8 cellular contexts compared by ENCODE assay signal in genomic region chr3:32420138-32420981, GRCh38. TPM values are rescaled to one million over a fixed set of nuclear protein-coding genes. Genes with fewer than 3 reads are reported as not detected.
DNase-seq lines count a peak whose midpoint lies in the region; ATAC-seq and TF ChIP-seq lines count a peak whose summit lies in the region.

No MANE protein-coding gene starts in this region.

- H3K9me3 ChIP-seq in CD4-positive, alpha-beta memory T cell (ENCODE audit: control insufficient read depth in 1 of 2, low read length in 2 of 2), result no peaks in the 10 kb centered on the region

- peaks cover 66 to 100% (median 89%) of the 10 kb centered on the region in 4 donors for H3K4me1 Mint-ChIP-seq in CD4-positive, alpha-beta memory T cell
- H3K4me1 Mint-ChIP-seq in osteocyte (ENCODE audit: unreplicated experiment), result peaks cover 60% of the 10 kb centered on the region

- H3K4me3 ChIP-seq in CD4-positive, alpha-beta memory T cell (ENCODE audit: low read length in 2 of 2), result no peak overlapping the region

- POLR2A ChIA-PET in CD4-positive, alpha-beta memory T cell (lab: Charles Lee; ENCODE audit: partially characterized antibody), result interaction anchor here (0.8 to 20.1 kb wide), 8 partner anchors 7 to 49 kb away, joined by 3 to 415 read pairs (median 5); no protein-coding TSS in a partner anchor

- H3K27ac Mint-ChIP-seq in CD4-positive, alpha-beta memory T cell, result peak overlapping the region; percentile 3 to 95 (median 89)
- H3K27ac Mint-ChIP-seq in osteocyte (ENCODE audit: unreplicated experiment), result peak overlapping the region; percentile 88

- no peak for DNase-seq in CD4-positive, alpha-beta memory T cell
- DNase-seq in epithelial cell of prostate (ENCODE audit: low read depth, low spot score), result peak; percentile 80
- DNase-seq in osteocyte (ENCODE audit: extremely low spot score, unreplicated experiment), result no peak
- DNase-seq in stimulated activated CD8-positive, alpha-beta memory T cell treated with anti-CD3 and anti-CD28 coated beads, Interleukin-4, amount 100 ng/mL, for 48 hours, result no peak
- no peak for DNase-seq in NCI-H345 (lab: John Stamatoyannopoulos, UW)

- ATAC-seq in GM18909 (IDR thresholded peaks at IDR 0.05; ENCODE audit: poor library complexity, unreplicated experiment) (peak; percentile 60), HG03103 (IDR thresholded peaks at IDR 0.05; ENCODE audit: low read depth, unreplicated experiment) (peak; percentile 77), SK-N-SH treated with all-trans-retinoic acid at 6 μM for 48 hours (peak; percentile 58)

- no peaks in the 10 kb centered on the region for H3K9me3 Mint-ChIP-seq in CD4-positive, alpha-beta memory T cell
- no peaks in the 10 kb centered on the region for H3K9me3 Mint-ChIP-seq in osteocyte (ENCODE audit: unreplicated experiment)

- no peaks in the 10 kb centered on the region for H3K36me3 ChIP-seq in CD4-positive, alpha-beta memory T cell (ENCODE audit: insufficient read depth, low read length)

- no peaks in the 10 kb centered on the region for H3K27me3 ChIP-seq in CD4-positive, alpha-beta memory T cell (ENCODE audit: insufficient read depth, low read length)

- CTCF ChIA-PET in CD4-positive, alpha-beta memory T cell (lab: Charles Lee; ENCODE audit: partially characterized antibody), result interaction anchor here (1.0 to 1.9 kb wide), 4 partner anchors 11 to 48 kb away, joined by 3 to 12 read pairs (median 4); no protein-coding TSS in a partner anchor

- intact Hi-C loops in CD4-positive, alpha-beta memory T cell (cut with micrococcal nuclease), result no loop called here

- peaks cover 94% of the 10 kb centered on the region for H3K4me1 ChIP-seq in CD4-positive, alpha-beta memory T cell (ENCODE audit: insufficient read depth, low read length)

- H3K27ac ChIP-seq in CD4-positive, alpha-beta memory T cell (ENCODE audit: low read depth, low read length), result peak overlapping the region; percentile 18
- H3K27ac ChIP-seq in epithelial cell of prostate, result peak overlapping the region; percentile 90

- H3K36me3 Mint-ChIP-seq in CD4-positive, alpha-beta memory T cell, result peaks cover 0 to 2% of the 10 kb centered on the region in 2 donors
- H3K36me3 Mint-ChIP-seq in osteocyte (ENCODE audit: unreplicated experiment), result peaks cover 2% of the 10 kb centered on the region

- peak overlapping the region in 7 of 8 donors; percentile 31 to 76 (median 70) for H3K4me3 Mint-ChIP-seq in CD4-positive, alpha-beta memory T cell
- no peak overlapping the region for H3K4me3 Mint-ChIP-seq in osteocyte (ENCODE audit: unreplicated experiment)

- no peak for TF ChIP-seq CTCF in osteocyte (IDR thresholded peaks at IDR 0.05)

- H3K27me3 Mint-ChIP-seq in CD4-positive, alpha-beta memory T cell, result no peaks in the 10 kb centered on the region
- no peaks in the 10 kb centered on the region for H3K27me3 Mint-ChIP-seq in osteocyte (ENCODE audit: unreplicated experiment)

TF ChIP-seq in SK-N-SH treated with all-trans-retinoic acid at 6 μM for 48 hours, 23 proteins besides CTCF, POLR2A, EP300 and RAD21:
- TF ChIP-seq ZFP3 (CRISPR knock-in tag; IDR thresholded peaks at IDR 0.05), result 0 out of 2 replicates have a peak, but pooled peaks have one; percentile 30
- TF ChIP-seq TSHZ2 (CRISPR knock-in tag; IDR thresholded peaks at IDR 0.05), result no peak

RNA-seq across cellular contexts. Expression of gene CMTM7, which starts 28.7 kb away (rescaled TPM):
- total RNA-seq in CD4-positive, alpha-beta memory T cell, result 10 to 100 TPM; 44.2 to 48.0 TPM
- 100 to 1,000 TPM in 1 of 2 donors, 10 to 100 TPM in 1; 83.4 to 137 TPM for polyA plus RNA-seq in CD4-positive, alpha-beta memory T cell
- 14.7 and 17.8 TPM in 2 replicates for total RNA-seq in osteocyte
